Comparison of ENCODE assay signal across 14 cellular contexts in genomic region chr9:123796618-123797484, GRCh38.
DNase-seq lines count a peak whose midpoint lies in the region; ATAC-seq, FAIRE-seq and TF ChIP-seq lines count a peak whose summit lies in the region.
"Had no signal": no experiment of that assay in that cellular context is flagged by ENCODE, and none has a peak within 500 bp of the region (broad histone marks: within the 10 kb centered on the region; RNA-seq: fewer than 3 reads in every experiment).

No MANE protein-coding gene starts in this region.

- H3K9me3 Mint-ChIP-seq in CD14-positive monocyte: no peaks in the 10 kb centered on the region
- no peaks in the 10 kb centered on the region for H3K9me3 Mint-ChIP-seq in activated CD8-positive, alpha-beta T cell treated with anti-CD3 and anti-CD28 coated beads, Interleukin-2, amount 10 ng/mL, durations not matched to agents 7 days and 5 days (ENCODE audit: insufficient read depth)

- 58 to 65% methylated on average over 7 of the region's 7 CpGs for WGBS in lower leg skin, 2 donors

- CTCF ChIA-PET in activated CD8-positive, alpha-beta T cell treated with anti-CD3 and anti-CD28 coated beads, Interleukin-2, amount 10 ng/mL, durations not matched to agents 7 days and 5 days (lab: Charles Lee): interaction anchor here (0.8 kb wide), 1 partner anchor 13 kb away, joined by 4 read pairs; no protein-coding TSS in a partner anchor

- H3K36me3 Mint-ChIP-seq in CD14-positive monocyte: peaks cover 3 to 5% of the 10 kb centered on the region in 2 donors
- no peaks in the 10 kb centered on the region for H3K36me3 Mint-ChIP-seq in activated CD8-positive, alpha-beta T cell treated with anti-CD3 and anti-CD28 coated beads, Interleukin-2, amount 10 ng/mL, durations not matched to agents 7 days and 5 days (ENCODE audit: low read depth)

- DNase-seq in CD14-positive monocyte (ENCODE audit: low spot score) (no peak), GM19239 (ENCODE audit: insufficient read length, low spot score) (no peak), kidney tubule cell (ENCODE audit: low spot score) (peak; percentile 17), HTR-8/SVneo (ENCODE audit: insufficient read length, low spot score) (no peak), GM20000 (ENCODE audit: low spot score) (no peak), lower leg skin (ENCODE audit: low spot score in 2 of 2) (no peak), NOMO-1 (lab: John Stamatoyannopoulos, UW; ENCODE audit: unreplicated experiment in 2 of 2) (no peak)
- DNase-seq in activated CD8-positive, alpha-beta T cell treated with anti-CD3 and anti-CD28 coated beads, Interleukin-2, amount 10 ng/mL, durations not matched to agents 7 days and 5 days: no peak
- DNase-seq: activated CD8-positive, alpha-beta memory T cell treated with anti-CD3 and anti-CD28 coated beads, Interleukin-2, amount 10 ng/mL, durations not matched to agents 7 days and 5 days; adrenal gland; AML-193; psoas muscle; SIG-M5; thyroid gland had no signal

- ATAC-seq in activated CD8-positive, alpha-beta T cell treated with anti-CD3 and anti-CD28 coated beads, Interleukin-2, amount 10 ng/mL, durations not matched to agents 7 days and 5 days: no peak
- ATAC-seq: activated CD8-positive, alpha-beta memory T cell treated with anti-CD3 and anti-CD28 coated beads, Interleukin-2, amount 10 ng/mL, durations not matched to agents 7 days and 5 days; psoas muscle had no signal

- peak overlapping the region; percentile 27 to 69 for H3K4me3 Mint-ChIP-seq in CD14-positive monocyte
- H3K4me3 Mint-ChIP-seq in activated CD8-positive, alpha-beta T cell treated with anti-CD3 and anti-CD28 coated beads, Interleukin-2, amount 10 ng/mL, durations not matched to agents 7 days and 5 days: peak overlapping the region; percentile 40
- H3K4me3 Mint-ChIP-seq: activated CD8-positive, alpha-beta memory T cell treated with anti-CD3 and anti-CD28 coated beads, Interleukin-2, amount 10 ng/mL, durations not matched to agents 7 days and 5 days had no signal

- peaks cover 33% of the 10 kb centered on the region for H3K4me1 Mint-ChIP-seq in CD14-positive monocyte
- H3K4me1 Mint-ChIP-seq in activated CD8-positive, alpha-beta T cell treated with anti-CD3 and anti-CD28 coated beads, Interleukin-2, amount 10 ng/mL, durations not matched to agents 7 days and 5 days (ENCODE audit: low read depth): peaks cover 13% of the 10 kb centered on the region

- FAIRE-seq in GM19239 (lab: Jason Lieb, UNC) (peak; percentile 42), HTR-8/SVneo (lab: Jason Lieb, UNC) (no peak)

- no peak for TF ChIP-seq CTCF in CD14-positive monocyte (IDR thresholded peaks at IDR 0.05)
- TF ChIP-seq CTCF in GM20000 (IDR thresholded peaks at IDR 0.05; ENCODE audit: extremely low read depth, missing control alignments): no peak
- no peak for TF ChIP-seq CTCF in lower leg skin (IDR thresholded peaks at IDR 0.05)

- H3K27me3 Mint-ChIP-seq in CD14-positive monocyte (ENCODE audit: low read depth in 3 of 3): peaks cover 0 to 3% (median 2%) of the 10 kb centered on the region in 3 donors
- H3K27me3 Mint-ChIP-seq in activated CD8-positive, alpha-beta T cell treated with anti-CD3 and anti-CD28 coated beads, Interleukin-2, amount 10 ng/mL, durations not matched to agents 7 days and 5 days (ENCODE audit: low read depth): peaks cover 2% of the 10 kb centered on the region
- H3K27me3 Mint-ChIP-seq: activated CD8-positive, alpha-beta memory T cell treated with anti-CD3 and anti-CD28 coated beads, Interleukin-2, amount 10 ng/mL, durations not matched to agents 7 days and 5 days had no signal

- H3K27ac Mint-ChIP-seq in CD14-positive monocyte: peak overlapping the region in 3 of 7 donors; percentile 8 to 35 (median 25)
- no peak overlapping the region for H3K27ac Mint-ChIP-seq in activated CD8-positive, alpha-beta T cell treated with anti-CD3 and anti-CD28 coated beads, Interleukin-2, amount 10 ng/mL, durations not matched to agents 7 days and 5 days
- H3K27ac Mint-ChIP-seq: activated CD8-positive, alpha-beta memory T cell treated with anti-CD3 and anti-CD28 coated beads, Interleukin-2, amount 10 ng/mL, durations not matched to agents 7 days and 5 days had no signal

- POLR2A ChIA-PET in activated CD8-positive, alpha-beta T cell treated with anti-CD3 and anti-CD28 coated beads, Interleukin-2, amount 10 ng/mL, durations not matched to agents 7 days and 5 days (lab: Charles Lee): no interaction called here

- H3K4me3 ChIP-seq in lower leg skin (ENCODE audit: low read depth, poor library complexity, severe bottlenecking): no peak overlapping the region
- H3K4me3 ChIP-seq: adrenal gland, psoas muscle, thyroid gland had no signal

- intact Hi-C loops in CD14-positive monocyte (cut with micrococcal nuclease) (no loop called here), lower leg skin (cut with DNase I; ENCODE audit: low total_unique reads) (no loop called here)

- TF ChIP-seq POLR2A in lower leg skin (IDR thresholded peaks at IDR 0.05): no peak
